Comparison of ENCODE assay signal across 8 cellular contexts in genomic region chr10:62048919-62049636, GRCh38.
A peak's percentile ranks its signal among the peaks of the same experiment; 100 is the strongest.
DNase-seq lines count a peak whose midpoint lies in the region; ATAC-seq, FAIRE-seq and TF ChIP-seq lines count a peak whose summit lies in the region.

No MANE protein-coding gene starts in this region.

- peaks cover 100% of the 10 kb centered on the region for H3K4me1 Mint-ChIP-seq in activated naive CD8-positive, alpha-beta T cell treated with anti-CD3 and anti-CD28 coated beads, Interleukin-2, amount 50 U/mL, for 24 hours

- peak overlapping the region; percentile 10; the same call in 1 of the 2 replicates for H3K4me2 ChIP-seq in HCT116 (ENCODE audit: low read length)

- H2AFZ ChIP-seq in HCT116 (ENCODE audit: low read depth, low read length, poor library complexity, severe bottlenecking), result no peak overlapping the region

- peaks cover 55% of the 10 kb centered on the region for H3K36me3 Mint-ChIP-seq in activated naive CD8-positive, alpha-beta T cell treated with anti-CD3 and anti-CD28 coated beads, Interleukin-2, amount 50 U/mL, for 24 hours (ENCODE audit: low read depth)

- peak overlapping the region; percentile 71 for H3K27ac ChIP-seq in 22Rv1
- no peak overlapping the region for H3K27ac ChIP-seq in HCT116 (ENCODE audit: low read depth, low read length)
- peak overlapping the region in 3 of 4 donors; percentile 34 to 73 (median 69) for H3K27ac ChIP-seq in pancreas
- peak overlapping the region; percentile 92 to 99 (median 98) for H3K27ac ChIP-seq in tibial nerve

- H3K9me3 Mint-ChIP-seq in activated naive CD8-positive, alpha-beta T cell treated with anti-CD3 and anti-CD28 coated beads, Interleukin-2, amount 50 U/mL, for 24 hours, result peaks cover 10% of the 10 kb centered on the region

- RAD21 ChIA-PET in HCT116 (lab: Charles Lee; ENCODE audit: low non-redundant PET in 1 of 2, low total read pairs in 2 of 2, uncharacterized antibody in 2 of 2, unreplicated experiment in 2 of 2), result interaction anchor here in 1 of 2 experiments (0.6 kb wide), 1 partner anchor 152 kb away, joined by 3 read pairs; no protein-coding TSS in a partner anchor

- TF ChIP-seq EP300 in tibial nerve (IDR thresholded peaks at IDR 0.05), result peak in 1 of 2 donors; percentile 99

- 16 to 18% methylated on average over 21 of the region's 21 CpGs for WGBS in pancreas, 2 donors
- WGBS in tibial nerve, 2 donors, result 6 to 7% methylated on average over 21 of the region's 21 CpGs

- no peaks in the 10 kb centered on the region for H3K9me2 ChIP-seq in HCT116 (ENCODE audit: insufficient read depth)

- POLR2A ChIA-PET in HCT116 (lab: Charles Lee), result no interaction called here

- H3K27ac Mint-ChIP-seq in activated naive CD8-positive, alpha-beta T cell treated with anti-CD3 and anti-CD28 coated beads, Interleukin-2, amount 50 U/mL, for 24 hours, result peak overlapping the region; percentile 90

- H4K20me1 ChIP-seq in HCT116 (ENCODE audit: insufficient read depth), result no peaks in the 10 kb centered on the region

- no peaks in the 10 kb centered on the region for H3K9me3 ChIP-seq in HCT116 (ENCODE audit: control insufficient read depth in 1 of 2, insufficient read depth in 1 of 2, low read depth in 1 of 2, low read length in 2 of 2)
- H3K9me3 ChIP-seq in pancreas, result no peaks in the 10 kb centered on the region
- H3K9me3 ChIP-seq in tibial nerve, result no peaks in the 10 kb centered on the region

- no peaks in the 10 kb centered on the region for H3K27me3 Mint-ChIP-seq in activated naive CD8-positive, alpha-beta T cell treated with anti-CD3 and anti-CD28 coated beads, Interleukin-2, amount 50 U/mL, for 24 hours

- DNase-seq in HCT116 (ENCODE audit: low read depth, low spot score) (no peak), SK-N-DZ (ENCODE audit: low spot score) (peak; percentile 59), Right ventricle myocardium superior (peak; percentile 87), pancreas (peak; percentile 43 to 71 (median 58)), tibial nerve (ENCODE audit: low spot score in 2 of 2) (peak; percentile 85 to 90)
- peak; percentile 65 for DNase-seq in activated naive CD8-positive, alpha-beta T cell treated with anti-CD3 and anti-CD28 coated beads, Interleukin-2, amount 50 U/mL, for 24 hours

- H3K9ac ChIP-seq in HCT116 (ENCODE audit: low read length), result no peak overlapping the region

- no TSS peak for BruUV-seq in HCT116 (replicated peaks; lab: Mats Ljungman, UMichigan)

- TF ChIP-seq CTCF in 22Rv1 (IDR thresholded peaks at IDR 0.05) (no peak), HCT116 (IDR thresholded peaks at IDR 0.05 in 2 of 3, conservative IDR thresholded peaks at IDR 0.05 in 1 of 3; ENCODE audit: borderline replicate concordance in 1 of 3, insufficient read depth in 1 of 3, low read depth in 2 of 3, low read length in 2 of 3) (no peak), pancreas (IDR thresholded peaks at IDR 0.05) (no peak), tibial nerve (IDR thresholded peaks at IDR 0.05) (no peak)

- no peaks in the 10 kb centered on the region for H3K79me2 ChIP-seq in HCT116 (ENCODE audit: insufficient read depth, low read length)

- CTCF ChIA-PET in HCT116 (lab: Charles Lee), result interaction anchor here (2.9 kb wide), 1 partner anchor 10 kb away, joined by 13 read pairs; no protein-coding TSS in a partner anchor

- peak overlapping the region; percentile 87 for H3K4me3 Mint-ChIP-seq in activated naive CD8-positive, alpha-beta T cell treated with anti-CD3 and anti-CD28 coated beads, Interleukin-2, amount 50 U/mL, for 24 hours

- no peak for TF ChIP-seq RAD21 in HCT116 (IDR thresholded peaks at IDR 0.05; ENCODE audit: low read depth)

- no peak overlapping the region for H3K4me3 ChIP-seq in HCT116 (replicated peaks in 1 of 2; ENCODE audit: low read depth in 1 of 2, low read length in 2 of 2)
- peak overlapping the region in 3 of 4 donors; percentile 5 to 35 (median 17) for H3K4me3 ChIP-seq in pancreas
- H3K4me3 ChIP-seq in tibial nerve, result peak overlapping the region; percentile 48 to 66 (median 56)

- peaks cover 0 to 22% of the 10 kb centered on the region in 2 experiments; a peak in 3 of 4 replicates for H3K4me1 ChIP-seq in HCT116 (ENCODE audit: control insufficient read depth in 1 of 2, insufficient read depth in 2 of 2, low read length in 2 of 2)
- H3K4me1 ChIP-seq in pancreas, result peaks cover 0 to 7% (median 6%) of the 10 kb centered on the region in 3 donors
- H3K4me1 ChIP-seq in tibial nerve, result peaks cover 0 to 80% (median 63%) of the 10 kb centered on the region in 4 donors

- H3K36me3 ChIP-seq in HCT116 (ENCODE audit: control insufficient read depth in 1 of 2, insufficient read depth in 2 of 2, low read length in 2 of 2), result peaks cover 0 to 4% of the 10 kb centered on the region in 2 experiments; a peak in 2 of 4 replicates
- H3K36me3 ChIP-seq in pancreas, result peaks cover 0 to 6% (median 0%) of the 10 kb centered on the region in 3 donors
- peaks cover 0 to 28% (median 2%) of the 10 kb centered on the region in 3 donors for H3K36me3 ChIP-seq in tibial nerve

- no peaks in the 10 kb centered on the region for H3K27me3 ChIP-seq in HCT116 (ENCODE audit: insufficient read depth, low read length)
- H3K27me3 ChIP-seq in pancreas, result no peaks in the 10 kb centered on the region
- no peaks in the 10 kb centered on the region for H3K27me3 ChIP-seq in tibial nerve

- no peak for FAIRE-seq in pancreas (lab: Jason Lieb, UNC)

- ATAC-seq in HCT116 (no peak), Right ventricle myocardium superior (ENCODE audit: poor library complexity) (peak; percentile 75), pancreas (peak; percentile 80 to 88 (median 84)), GM21390 (IDR thresholded peaks at IDR 0.05; ENCODE audit: unreplicated experiment) (no peak)
- peak; percentile 30 for ATAC-seq in activated naive CD8-positive, alpha-beta T cell treated with anti-CD3 and anti-CD28 coated beads, Interleukin-2, amount 50 U/mL, for 24 hours

- intact Hi-C loops in HCT116 (cut with micrococcal nuclease), result no loop called here
- intact Hi-C loops in Right ventricle myocardium superior (cut with DNase I), result loop anchor here (5.0 kb wide), 1 partner anchor 43 kb away; no protein-coding TSS in a partner anchor
- intact Hi-C loops in pancreas (cut with DNase I), result no loop called here

- TF ChIP-seq POLR2A in HCT116 (IDR thresholded peaks at IDR 0.05; ENCODE audit: borderline replicate concordance, extremely low read depth, insufficient read depth, insufficient read length) (no peak), tibial nerve (IDR thresholded peaks at IDR 0.05) (peak; percentile 94 to 95)

TF ChIP-seq in HCT116, 20 proteins besides CTCF, POLR2A, EP300 and RAD21 (continues in another document):
- TF ChIP-seq SRF (IDR thresholded peaks at IDR 0.05; ENCODE audit: low read depth) (no peak), EZH2phosphoT487 (IDR thresholded peaks at IDR 0.05; ENCODE audit: borderline replicate concordance) (no peak), ELF1 (IDR thresholded peaks at IDR 0.05; ENCODE audit: borderline replicate concordance, low read depth) (no peak), EGR1 (IDR thresholded peaks at IDR 0.05; ENCODE audit: low read depth) (no peak), ZNF274 (IDR thresholded peaks at IDR 0.05; ENCODE audit: low read depth, low read length) (no peak), SP1 (IDR thresholded peaks at IDR 0.05; ENCODE audit: low read depth) (no peak), POLR2AphosphoS5 (IDR thresholded peaks at IDR 0.05; ENCODE audit: low read depth, low read length) (no peak), TCF7L2 (IDR thresholded peaks at IDR 0.05; ENCODE audit: borderline replicate concordance, extremely low read depth, insufficient read depth, insufficient read length) (no peak), JUND (IDR thresholded peaks at IDR 0.05) (no peak), YY1 (IDR thresholded peaks at IDR 0.05; ENCODE audit: extremely low read depth, insufficient replicate concordance, low read depth, low read length) (no peak), CEBPB (IDR thresholded peaks at IDR 0.05; ENCODE audit: low read depth) (no peak), FOSL1 (IDR thresholded peaks at IDR 0.05; ENCODE audit: low read depth) (no peak), SIN3A (IDR thresholded peaks at IDR 0.05; ENCODE audit: low read depth) (no peak)
- TF ChIP-seq, protein P1, sequence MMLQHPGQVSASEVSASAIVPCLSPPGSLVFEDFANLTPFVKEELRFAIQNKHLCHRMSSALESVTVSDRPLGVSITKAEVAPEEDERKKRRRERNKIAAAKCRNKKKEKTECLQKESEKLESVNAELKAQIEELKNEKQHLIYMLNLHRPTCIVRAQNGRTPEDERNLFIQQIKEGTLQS (IDR thresholded peaks at IDR 0.05), result no peak
- TF ChIP-seq, protein P2, sequence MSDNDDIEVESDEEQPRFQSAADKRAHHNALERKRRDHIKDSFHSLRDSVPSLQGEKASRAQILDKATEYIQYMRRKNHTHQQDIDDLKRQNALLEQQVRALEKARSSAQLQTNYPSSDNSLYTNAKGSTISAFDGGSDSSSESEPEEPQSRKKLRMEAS (IDR thresholded peaks at IDR 0.05), result no peak
- TF ChIP-seq, protein P3, sequence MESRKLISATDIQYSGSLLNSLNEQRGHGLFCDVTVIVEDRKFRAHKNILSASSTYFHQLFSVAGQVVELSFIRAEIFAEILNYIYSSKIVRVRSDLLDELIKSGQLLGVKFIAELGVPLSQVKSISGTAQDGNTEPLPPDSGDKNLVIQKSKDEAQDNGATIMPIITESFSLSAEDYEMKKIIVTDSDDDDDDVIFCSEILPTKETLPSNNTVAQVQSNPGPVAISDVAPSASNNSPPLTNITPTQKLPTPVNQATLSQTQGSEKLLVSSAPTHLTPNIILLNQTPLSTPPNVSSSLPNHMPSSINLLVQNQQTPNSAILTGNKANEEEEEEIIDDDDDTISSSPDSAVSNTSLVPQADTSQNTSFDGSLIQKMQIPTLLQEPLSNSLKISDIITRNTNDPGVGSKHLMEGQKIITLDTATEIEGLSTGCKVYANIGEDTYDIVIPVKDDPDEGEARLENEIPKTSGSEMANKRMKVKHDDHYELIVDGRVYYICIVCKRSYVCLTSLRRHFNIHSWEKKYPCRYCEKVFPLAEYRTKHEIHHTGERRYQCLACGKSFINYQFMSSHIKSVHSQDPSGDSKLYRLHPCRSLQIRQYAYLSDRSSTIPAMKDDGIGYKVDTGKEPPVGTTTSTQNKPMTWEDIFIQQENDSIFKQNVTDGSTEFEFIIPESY (IDR thresholded peaks at IDR 0.05; ENCODE audit: extremely low read depth, insufficient replicate concordance, low read length), result no peak

Comparison
In these comparisons a context has a peak if more than half of its experiments do, and no peak if none do; other contexts are left out.
1. ATAC-seq: peak in activated naive CD8-positive, alpha-beta T cell treated with anti-CD3 and anti-CD28 coated beads, Interleukin-2, amount 50 U/mL, for 24 hours (single experiment), Right ventricle myocardium superior (single experiment) and pancreas (4 of 4); none in HCT116 (single experiment) and GM21390 (single experiment).
2. H3K4me3 ChIP-seq: peak in pancreas (3 of 4) and tibial nerve (4 of 4); none in HCT116 (0 of 2).